Comparison of ENCODE assay signal across 11 cellular contexts in the genomic region with DNA sequence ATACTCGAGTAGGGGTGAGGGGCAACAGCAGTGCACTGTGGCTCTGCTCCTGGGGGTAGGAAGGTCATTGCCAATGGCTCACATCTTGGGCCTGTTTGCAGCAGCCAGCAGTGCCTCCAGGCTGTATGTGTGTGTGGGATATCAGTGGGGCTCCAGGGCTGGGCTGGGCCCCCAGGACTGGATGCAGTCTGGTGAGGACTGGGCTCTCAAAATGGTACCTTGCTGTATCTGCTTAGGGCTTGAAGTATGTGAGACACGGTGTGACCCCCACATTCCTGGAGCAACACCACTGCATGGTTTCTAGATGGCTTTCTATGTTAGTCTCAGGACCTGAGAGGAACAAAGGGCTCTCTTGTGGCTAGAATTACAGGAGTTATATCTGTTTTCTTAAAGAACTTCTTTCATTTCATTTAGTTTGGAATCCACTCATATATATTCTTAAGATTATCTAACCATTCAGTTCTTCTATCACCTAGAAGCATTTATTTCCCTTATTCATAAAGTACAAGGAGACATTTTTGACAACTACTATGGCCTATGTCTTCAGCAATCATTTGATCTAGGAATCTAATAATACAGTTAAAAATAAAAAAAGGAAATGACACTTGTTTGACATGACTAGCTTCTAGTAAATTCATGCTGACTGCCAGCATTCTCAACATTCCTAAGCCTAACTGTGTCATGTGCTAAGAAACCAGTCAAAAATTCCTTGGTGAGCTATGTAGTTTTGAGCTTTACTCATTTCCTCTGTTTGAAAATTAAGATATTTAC.
DNase-seq lines count a peak whose midpoint lies in the region; ATAC-seq, FAIRE-seq and TF ChIP-seq lines count a peak whose summit lies in the region.
"Had no signal": no experiment of that assay in that cellular context is flagged by ENCODE, and none has a peak within 500 bp of the region (broad histone marks: within the 10 kb centered on the region; RNA-seq: fewer than 3 reads in every experiment).

No MANE protein-coding gene starts in this region.

- dilution Hi-C loops in keratinocyte (cut with MboI; ENCODE audit: extremely low pct_ligation_motif_present, low sequenced_read_pairs), result no loop called here

- peak in 1 of 5 donors; percentile 12 for DNase-seq in heart left ventricle
- no peak for DNase-seq in Right ventricle myocardium superior
- peak; percentile 83 for DNase-seq in astrocyte of the hippocampus (ENCODE audit: low read depth, low spot score)
- peak; percentile 21 for DNase-seq in keratinocyte (ENCODE audit: low read depth, low spot score)
- DNase-seq in upper lobe of right lung, result no peak
- no peak for DNase-seq in posterior vena cava (ENCODE audit: low spot score)
- DNase-seq in NCI-H128 (lab: John Stamatoyannopoulos, UW; ENCODE audit: unreplicated experiment), result no peak
- no peak for DNase-seq in uterus
- DNase-seq: left cardiac atrium, NCI-H1417 had no signal

- TF ChIP-seq POLR2A in heart left ventricle (IDR thresholded peaks at IDR 0.05), result no peak
- no peak for TF ChIP-seq POLR2A in uterus (IDR thresholded peaks at IDR 0.05)

- no peak overlapping the region for H3K4me3 ChIP-seq in heart left ventricle
- no peak overlapping the region for H3K4me3 ChIP-seq in keratinocyte (ENCODE audit: control insufficient read depth in 2 of 3, extremely low read depth in 1 of 3, insufficient read depth in 2 of 3, low read depth in 1 of 3, low read length in 3 of 3)
- no peak overlapping the region for H3K4me3 ChIP-seq in upper lobe of right lung
- H3K4me3 ChIP-seq in uterus, result no peak overlapping the region

- no peak overlapping the region for H3K9ac ChIP-seq in keratinocyte (ENCODE audit: control insufficient read depth, extremely low read depth, insufficient read depth, low read length)

- peaks cover 0 to 11% (median 0%) of the 10 kb centered on the region in 12 donors for H3K4me1 ChIP-seq in heart left ventricle
- H3K4me1 ChIP-seq in keratinocyte (ENCODE audit: control insufficient read depth, extremely low read depth, insufficient read depth, low read length), result peaks cover 20% of the 10 kb centered on the region
- peaks cover 9% of the 10 kb centered on the region for H3K4me1 ChIP-seq in upper lobe of right lung
- H3K4me1 ChIP-seq in uterus, result no peaks in the 10 kb centered on the region

- ATAC-seq in heart left ventricle (peak in 3 of 4 donors; percentile 42 to 47 (median 47)), Right ventricle myocardium superior (ENCODE audit: poor library complexity) (no peak), upper lobe of right lung (peak; percentile 39)

- WGBS in heart left ventricle, 4 donors, result 74 to 87% (median 79%) methylated on average over 2 of the region's 2 CpGs

- H3K27me3 ChIP-seq in heart left ventricle (no peaks in the 10 kb centered on the region), keratinocyte (ENCODE audit: control insufficient read depth, extremely low read depth, insufficient read depth, low read length) (no peaks in the 10 kb centered on the region), upper lobe of right lung (no peaks in the 10 kb centered on the region), uterus (no peaks in the 10 kb centered on the region)

- no peaks in the 10 kb centered on the region for H3K9me1 ChIP-seq in keratinocyte (ENCODE audit: control insufficient read depth, extremely low read depth, insufficient read depth, low read length)

- FAIRE-seq in keratinocyte (lab: Jason Lieb, UNC), result peak; percentile 85
- FAIRE-seq: A204.1 had no signal

- peak overlapping the region; percentile 68 for H2AFZ ChIP-seq in keratinocyte (ENCODE audit: control insufficient read depth, low read length)

- H3K4me2 ChIP-seq in keratinocyte (ENCODE audit: control insufficient read depth, extremely low read depth, insufficient read depth, low read depth, low read length), result peak overlapping the region; percentile 6

- peaks cover 0 to 26% (median 2%) of the 10 kb centered on the region in 12 donors for H3K9me3 ChIP-seq in heart left ventricle
- H3K9me3 ChIP-seq in keratinocyte (ENCODE audit: control insufficient read depth, low read depth, low read length), result peaks cover 2% of the 10 kb centered on the region
- no peaks in the 10 kb centered on the region for H3K9me3 ChIP-seq in upper lobe of right lung
- no peaks in the 10 kb centered on the region for H3K9me3 ChIP-seq in uterus

- intact Hi-C loops in heart left ventricle (cut with DNase I) (no loop called here), Right ventricle myocardium superior (cut with DNase I) (no loop called here), upper lobe of right lung (cut with DNase I) (no loop called here), posterior vena cava (cut with DNase I) (no loop called here), uterus (cut with DNase I; ENCODE audit: low total_unique reads) (no loop called here)

- no peaks in the 10 kb centered on the region for H4K20me1 ChIP-seq in keratinocyte (ENCODE audit: control insufficient read depth, extremely low read depth, insufficient read depth, low read length)

- H3K36me3 ChIP-seq in heart left ventricle (no peaks in the 10 kb centered on the region), keratinocyte (ENCODE audit: control insufficient read depth in 2 of 2, extremely low read depth in 1 of 2, insufficient read depth in 2 of 2, low read length in 2 of 2) (no peaks in the 10 kb centered on the region), upper lobe of right lung (no peaks in the 10 kb centered on the region), uterus (no peaks in the 10 kb centered on the region)

- H3K27ac ChIP-seq in heart left ventricle, result peak overlapping the region in 2 of 12 donors; percentile 28 to 40
- H3K27ac ChIP-seq in keratinocyte (ENCODE audit: control insufficient read depth, insufficient read depth, low read length), result peak overlapping the region; percentile 54
- H3K27ac ChIP-seq in upper lobe of right lung, result peak overlapping the region; percentile 27
- H3K27ac ChIP-seq in uterus, result no peak overlapping the region

- no peak for TF ChIP-seq CTCF in heart left ventricle (IDR thresholded peaks at IDR 0.05)
- TF ChIP-seq CTCF in keratinocyte (optimal IDR thresholded peaks at IDR 0.05 in 1 of 3, IDR thresholded peaks at IDR 0.05 in 1 of 3, conservative IDR thresholded peaks at IDR 0.05 in 1 of 3; ENCODE audit: extremely low read depth in 1 of 3, insufficient read depth in 2 of 3, low read length in 3 of 3), result no peak
- no peak for TF ChIP-seq CTCF in upper lobe of right lung (IDR thresholded peaks at IDR 0.05)
- TF ChIP-seq CTCF in uterus (IDR thresholded peaks at IDR 0.05), result no peak

- no peaks in the 10 kb centered on the region for H3K79me2 ChIP-seq in keratinocyte (ENCODE audit: control insufficient read depth, insufficient read depth, low read length)

Comparison
In these comparisons a context has a peak if more than half of its experiments do, and no peak if none do; other contexts are left out.
1. DNase-seq: peak in astrocyte of the hippocampus (single experiment) and keratinocyte (single experiment); none in Right ventricle myocardium superior (single experiment), upper lobe of right lung (single experiment), posterior vena cava (single experiment), NCI-H128 (single experiment) and uterus (0 of 2).
2. H3K27ac ChIP-seq: peak in keratinocyte (single experiment) and upper lobe of right lung (single experiment); none in uterus (0 of 2).